ENCODE assay signal across 8 cellular contexts in genomic region chr6:33391278-33392167, GRCh38. TPM values are rescaled to one million over a fixed set of nuclear protein-coding genes. Genes with fewer than 3 reads are reported as not detected.
DNase-seq lines count a peak whose midpoint lies in the region; ATAC-seq, FAIRE-seq and TF ChIP-seq lines count a peak whose summit lies in the region.

TSS of gene KIFC1 (plus strand) at chr6:33391823. CDS start at chr6:33391986, 163 bp downstream.

- no peaks in the 10 kb centered on the region for H3K36me3 Mint-ChIP-seq in endothelial cell (ENCODE audit: low read depth, unreplicated experiment)

- H3K4me3 Mint-ChIP-seq in endothelial cell (ENCODE audit: unreplicated experiment), result peak within 1 kb of the TSS; percentile 95

- peaks cover 18% of the 10 kb centered on the region for H3K4me1 Mint-ChIP-seq in endothelial cell (ENCODE audit: unreplicated experiment)

- DNase-seq in D721Med (ENCODE audit: insufficient read length, low spot score), result peak; percentile 80
- DNase-seq in activated CD8-positive, alpha-beta memory T cell treated with anti-CD3 and anti-CD28 coated beads, Interleukin-2, amount 50 U/mL, for 48 hours, result peak; percentile 99
- DNase-seq in endothelial cell (ENCODE audit: low spot score), result peak; percentile 99
- DNase-seq in midbrain (lab: John Stamatoyannopoulos, UW), result peak; percentile 100
- DNase-seq in stimulated activated CD8-positive, alpha-beta memory T cell treated with anti-CD3 and anti-CD28 coated beads, Interleukin-2, amount 100 ng/mL, for 48 hours (ENCODE audit: low read depth in 2 of 2), result peak; percentile 98 to 99

- H3K79me2 ChIP-seq in OCI-LY1 (ENCODE audit: insufficient read depth, low read length), result peaks cover 46% of the 10 kb centered on the region

- H2AFZ ChIP-seq in OCI-LY1 (ENCODE audit: low read length), result peak within 1 kb of the TSS; percentile 84

- WGBS in HUES64, result under 1% methylated on average over 90 of the region's 90 CpGs

- H3K4me3 ChIP-seq in HUES64 (ENCODE audit: low read length) (peak within 1 kb of the TSS; percentile 93), OCI-LY1 (ENCODE audit: low read depth, low read length, poor library complexity, severe bottlenecking) (peak within 1 kb of the TSS; percentile 91)

- peaks cover 6% of the 10 kb centered on the region; the same call in 1 of the 2 replicates for H3K36me3 ChIP-seq in HUES64 (ENCODE audit: insufficient read depth, low read length)
- H3K36me3 ChIP-seq in OCI-LY1 (ENCODE audit: insufficient read depth, low read length), result peaks cover 27% of the 10 kb centered on the region; the same call in 1 of the 2 replicates

- peaks cover 8% of the 10 kb centered on the region for H3K27me3 Mint-ChIP-seq in endothelial cell (ENCODE audit: unreplicated experiment)

- no peaks in the 10 kb centered on the region for H3K27me3 ChIP-seq in HUES64 (ENCODE audit: insufficient read depth, low read length)
- H3K27me3 ChIP-seq in OCI-LY1 (ENCODE audit: insufficient read depth, low read length), result no peaks in the 10 kb centered on the region

- H3K27ac ChIP-seq in HUES64 (ENCODE audit: low read depth, low read length) (peak within 1 kb of the TSS; percentile 92), OCI-LY1 (ENCODE audit: low read depth, low read length, poor library complexity, severe bottlenecking) (peak within 1 kb of the TSS; percentile 92)

- no peaks in the 10 kb centered on the region for H3K9me2 ChIP-seq in OCI-LY1 (ENCODE audit: low read depth, low read length)

- no peaks in the 10 kb centered on the region for H3F3A ChIP-seq in OCI-LY1 (ENCODE audit: insufficient read depth, low read length)

- TF ChIP-seq CTCF in D721Med (IDR thresholded peaks at IDR 0.05; ENCODE audit: insufficient read depth, missing control alignments), result peak; percentile 85
- TF ChIP-seq CTCF in OCI-LY1 (IDR thresholded peaks at IDR 0.05; ENCODE audit: low read length), result peak; percentile 84
- peak; percentile 92 for TF ChIP-seq CTCF in endothelial cell (IDR thresholded peaks at IDR 0.05; ENCODE audit: unreplicated experiment)

- peak; percentile 86 for ATAC-seq in GM21423 (IDR thresholded peaks at IDR 0.05; ENCODE audit: unreplicated experiment)

- H4K20me1 ChIP-seq in OCI-LY1 (ENCODE audit: insufficient read depth, low read length), result no peaks in the 10 kb centered on the region

- H3K9me3 ChIP-seq in HUES64 (ENCODE audit: insufficient read depth, low read depth, low read length) (no peaks in the 10 kb centered on the region), OCI-LY1 (ENCODE audit: low read length) (no peaks in the 10 kb centered on the region)

- H3K9ac ChIP-seq in HUES64 (ENCODE audit: low read depth, low read length) (peak within 1 kb of the TSS; percentile 84), OCI-LY1 (ENCODE audit: low read length) (peak within 1 kb of the TSS; percentile 98)

- no peak for FAIRE-seq in D721Med (lab: Jason Lieb, UNC)

- no peaks in the 10 kb centered on the region for H3K9me3 Mint-ChIP-seq in endothelial cell (ENCODE audit: unreplicated experiment)

- H3K4me1 ChIP-seq in HUES64 (ENCODE audit: insufficient read depth, low read length) (peaks cover 13% of the 10 kb centered on the region), OCI-LY1 (ENCODE audit: insufficient read depth, low read length, severe bottlenecking) (peaks cover 40% of the 10 kb centered on the region)

- peak within 1 kb of the TSS; percentile 71 for H3K27ac Mint-ChIP-seq in endothelial cell (ENCODE audit: unreplicated experiment)

- peak within 1 kb of the TSS; percentile 81 for H3K4me2 ChIP-seq in OCI-LY1 (ENCODE audit: low read length)

RNA-seq across cellular contexts. Expression of gene KIFC1, which starts in this region (rescaled TPM):
- polyA plus RNA-seq in HUES64 (2013, experiment 1 of 2), result 61.5 TPM
- polyA plus RNA-seq in HUES64 (2013, experiment 2 of 2), result 66.2 TPM
- total RNA-seq in endothelial cell (ENCODE audit: unreplicated experiment), result 19.0 TPM

Comparison
In these comparisons a context has a peak if more than half of its experiments do, and no peak if none do; other contexts are left out.
1. Peak in every context shown above with its lines: DNase-seq, ATAC-seq, H3K4me3 ChIP-seq and H3K27ac ChIP-seq.